18 cellular contexts compared by ENCODE assay signal in the genomic region with DNA sequence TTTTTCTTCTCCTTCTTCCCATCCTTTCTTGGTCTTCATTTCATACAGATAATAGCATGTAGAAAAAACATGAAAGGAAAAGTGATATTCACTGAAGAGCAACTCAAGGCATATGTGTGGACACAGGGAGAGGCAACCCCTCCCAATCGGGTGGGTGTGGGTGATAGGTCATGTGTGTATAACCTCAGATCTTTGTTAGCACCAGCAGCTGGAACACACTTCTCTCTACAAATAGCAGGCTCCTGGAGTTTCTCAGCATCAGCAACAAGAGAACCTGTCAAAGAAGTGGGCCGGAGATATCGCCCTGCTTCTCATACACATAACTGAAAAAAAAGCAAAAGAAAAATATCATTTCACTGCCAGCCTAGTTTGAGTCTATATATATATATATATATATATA.
"Had no signal": no experiment of that assay in that cellular context is flagged by ENCODE, and none has a peak within 500 bp of the region (broad histone marks: within the 10 kb centered on the region; RNA-seq: fewer than 3 reads in every experiment).

No MANE protein-coding gene starts in this region.

- H3K27me3 Mint-ChIP-seq: activated CD8-positive, alpha-beta T cell treated with anti-CD3 and anti-CD28 coated beads for 36 hours; activated naive CD4-positive, alpha-beta T cell treated with anti-CD3 and anti-CD28 coated beads, Interleukin-2, amount 50 U/mL, for 24 hours; central memory CD8-positive, alpha-beta T cell had no signal

- H3K9me3 Mint-ChIP-seq: activated CD8-positive, alpha-beta T cell treated with anti-CD3 and anti-CD28 coated beads for 36 hours; activated naive CD4-positive, alpha-beta T cell treated with anti-CD3 and anti-CD28 coated beads, Interleukin-2, amount 50 U/mL, for 24 hours; central memory CD8-positive, alpha-beta T cell; T-helper 1 cell treated with Interleukin-12 subunit alpha and Interleukin-12 subunit beta and Interleukin-4 antibody, amounts not matched to agents 30 μg/mL and 1 μg/mL, for 36 hours had no signal

- H3K4me3 ChIP-seq: ascending aorta, body of pancreas, Peyer's patch had no signal

- H3K4me3 Mint-ChIP-seq: activated CD8-positive, alpha-beta T cell treated with anti-CD3 and anti-CD28 coated beads for 36 hours; activated naive CD4-positive, alpha-beta T cell treated with anti-CD3 and anti-CD28 coated beads, Interleukin-2, amount 50 U/mL, for 24 hours; central memory CD8-positive, alpha-beta T cell; T-helper 1 cell treated with Interleukin-12 subunit alpha and Interleukin-12 subunit beta and Interleukin-4 antibody, amounts not matched to agents 30 μg/mL and 1 μg/mL, for 36 hours had no signal

- H3K4me1 Mint-ChIP-seq: activated naive CD4-positive, alpha-beta T cell treated with anti-CD3 and anti-CD28 coated beads, Interleukin-2, amount 50 U/mL, for 24 hours; central memory CD8-positive, alpha-beta T cell had no signal

- H3K27me3 ChIP-seq: ascending aorta, body of pancreas, Peyer's patch had no signal

- DNase-seq: activated CD4-positive, alpha-beta T cell treated with anti-CD3 and anti-CD28 coated beads for 4 hours; activated CD8-positive, alpha-beta memory T cell treated with anti-CD3 and anti-CD28 coated beads, Interleukin-2, amount 50 U/mL, for 4 hours; activated CD8-positive, alpha-beta T cell treated with anti-CD3 and anti-CD28 coated beads for 36 hours; body of pancreas; NCI-H1092 treated with DMSO at 0.1 percent for 48 hours; NCI-H1417 treated with DMSO at 0.1 percent for 48 hours; NCI-H187; NCI-H2081; NCI-H446; NCI-H524; NCI-H82; Peyer's patch; SHP77 treated with DMSO at 0.1 percent for 48 hours had no signal

- H3K36me3 ChIP-seq: ascending aorta, Peyer's patch had no signal

- H3K9me3 ChIP-seq: ascending aorta, body of pancreas, Peyer's patch had no signal

- H3K36me3 Mint-ChIP-seq: activated naive CD4-positive, alpha-beta T cell treated with anti-CD3 and anti-CD28 coated beads, Interleukin-2, amount 50 U/mL, for 24 hours had no signal

- H3K27ac Mint-ChIP-seq: activated CD8-positive, alpha-beta T cell treated with anti-CD3 and anti-CD28 coated beads for 36 hours; activated naive CD4-positive, alpha-beta T cell treated with anti-CD3 and anti-CD28 coated beads, Interleukin-2, amount 50 U/mL, for 24 hours; T-helper 1 cell treated with Interleukin-12 subunit alpha and Interleukin-12 subunit beta and Interleukin-4 antibody, amounts not matched to agents 30 μg/mL and 1 μg/mL, for 36 hours had no signal

- ATAC-seq: activated CD4-positive, CD25-positive, alpha-beta regulatory T cell treated with anti-CD3 and anti-CD28 coated beads, Interleukin-2, amount 50 U/mL, for 24 hours; activated CD8-positive, alpha-beta T cell treated with anti-CD3 and anti-CD28 coated beads for 36 hours; body of pancreas had no signal
